Comparison of ENCODE assay signal across 19 cellular contexts in the genomic region with DNA sequence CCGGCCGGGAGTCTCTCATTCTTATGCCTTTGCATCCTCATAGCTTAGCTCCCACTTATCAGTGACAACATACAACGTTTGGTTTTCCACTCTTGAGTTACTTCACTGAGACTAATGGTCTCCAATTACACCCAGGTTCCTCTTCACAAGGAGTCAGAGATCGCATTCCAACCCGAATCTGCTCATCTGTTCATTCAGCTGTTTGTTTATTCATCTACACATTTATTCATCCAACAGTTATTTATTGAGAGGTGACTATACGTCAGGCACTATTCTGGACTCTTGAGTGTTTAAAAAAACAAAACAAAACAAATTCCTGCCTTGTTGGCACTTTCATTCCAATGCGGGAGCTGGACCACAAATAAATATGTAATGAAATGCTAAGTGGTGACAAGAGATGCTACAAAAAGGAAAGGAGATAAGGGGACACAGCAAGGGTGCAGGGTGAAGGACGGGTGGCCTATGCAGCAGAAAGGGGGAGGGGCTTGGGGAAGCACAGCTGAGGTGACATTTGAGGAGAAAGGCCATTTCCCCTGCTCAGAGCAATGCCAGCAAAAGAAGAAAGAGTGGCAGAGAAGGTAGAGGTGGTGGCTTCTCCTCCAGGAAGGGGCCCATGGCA.
DNase-seq lines count a peak whose midpoint lies in the region; TF ChIP-seq lines count a peak whose summit lies in the region.
"Had no signal": no experiment of that assay in that cellular context is flagged by ENCODE, and none has a peak within 500 bp of the region (broad histone marks: within the 10 kb centered on the region; RNA-seq: fewer than 3 reads in every experiment).

No MANE protein-coding gene starts in this region.

- TF ChIP-seq POLR2A in lower leg skin (IDR thresholded peaks at IDR 0.05), result no peak

- WGBS in mesenchymal stem cell, result 39% methylated on average over 6 of the region's 8 CpGs
- 79 to 87% methylated on average over 8 of the region's 8 CpGs for WGBS in lower leg skin, 2 donors
- 59% methylated on average over 8 of the region's 8 CpGs for WGBS in hepatocyte (ENCODE audit: low lambda C conversion rate, missing lambda C conversion rate)

- no peak overlapping the region for H2AFZ ChIP-seq in mesenchymal stem cell (ENCODE audit: low read depth, low read length)
- no peak overlapping the region for H2AFZ ChIP-seq in hepatocyte

- no peak overlapping the region for H3K9ac ChIP-seq in mesenchymal stem cell (ENCODE audit: low read length)
- H3K9ac ChIP-seq: SK-N-SH had no signal

- intact Hi-C loops in lower leg skin (cut with DNase I; ENCODE audit: low total_unique reads), result no loop called here

- H2BK15ac ChIP-seq in mesenchymal stem cell (ENCODE audit: low read depth, poor library complexity, severe bottlenecking), result no peak overlapping the region

- no peak overlapping the region for H3K27ac ChIP-seq in mesenchymal stem cell (ENCODE audit: low read length, poor library complexity, severe bottlenecking)
- H3K27ac ChIP-seq in hepatocyte, result no peak overlapping the region
- H3K27ac ChIP-seq: HL-60, spleen had no signal

- H4K20me1 ChIP-seq in hepatocyte (ENCODE audit: insufficient read depth, poor library complexity, severe bottlenecking), result no peaks in the 10 kb centered on the region

- peaks cover 2% of the 10 kb centered on the region for H3K4me1 ChIP-seq in mesenchymal stem cell (ENCODE audit: control insufficient read depth, insufficient read depth, low read depth, low read length)
- H3K4me1 ChIP-seq in hepatocyte (ENCODE audit: insufficient read depth), result no peaks in the 10 kb centered on the region
- H3K4me1 ChIP-seq: spleen had no signal

- no peak overlapping the region for H3K23ac ChIP-seq in mesenchymal stem cell (ENCODE audit: low read length in 2 of 2)

- H3K9me3 ChIP-seq in mesenchymal stem cell (ENCODE audit: control insufficient read depth, low read length) (no peaks in the 10 kb centered on the region), hepatocyte (ENCODE audit: low read depth) (no peaks in the 10 kb centered on the region)
- H3K9me3 ChIP-seq: SK-N-SH, spleen had no signal

- H2BK5ac ChIP-seq in mesenchymal stem cell (ENCODE audit: low read depth, low read length, poor library complexity, severe bottlenecking), result no peak overlapping the region

- H3K36me3 ChIP-seq in mesenchymal stem cell (ENCODE audit: control insufficient read depth in 1 of 2, insufficient read depth in 2 of 2, low read depth in 1 of 2, low read length in 2 of 2) (no peaks in the 10 kb centered on the region), hepatocyte (replicated peaks; ENCODE audit: insufficient read depth, low read depth) (no peaks in the 10 kb centered on the region)
- H3K36me3 ChIP-seq: spleen had no signal

- no peak overlapping the region for H3K14ac ChIP-seq in mesenchymal stem cell (ENCODE audit: low read length in 2 of 2)

- TF ChIP-seq CTCF in lower leg skin (IDR thresholded peaks at IDR 0.05) (no peak), hepatocyte (IDR thresholded peaks at IDR 0.05; ENCODE audit: poor library complexity) (no peak)

- H3K4me2 ChIP-seq in mesenchymal stem cell (ENCODE audit: low read length, poor library complexity, severe bottlenecking) (no peak overlapping the region), hepatocyte (no peak overlapping the region)
- H3K4me2 ChIP-seq: SK-N-SH had no signal

- H4K8ac ChIP-seq in mesenchymal stem cell (ENCODE audit: low read length), result no peak overlapping the region

- H3K18ac ChIP-seq in mesenchymal stem cell (ENCODE audit: low read depth in 1 of 2, low read length in 2 of 2), result no peak overlapping the region

- H3K9me2 ChIP-seq in hepatocyte (replicated peaks; ENCODE audit: insufficient read depth), result no peaks in the 10 kb centered on the region
- H3K9me2 ChIP-seq: SK-N-SH had no signal

- no peak overlapping the region for H4K91ac ChIP-seq in mesenchymal stem cell (ENCODE audit: low read length)

- H3K4me3 ChIP-seq in mesenchymal stem cell (ENCODE audit: insufficient read depth in 1 of 2, low read depth in 1 of 2, low read length in 2 of 2) (no peak overlapping the region), lower leg skin (ENCODE audit: low read depth, poor library complexity, severe bottlenecking) (no peak overlapping the region), hepatocyte (no peak overlapping the region)
- H3K4me3 ChIP-seq: spleen had no signal

- H3K79me1 ChIP-seq in mesenchymal stem cell (replicated peaks; ENCODE audit: low read length, poor library complexity, severe bottlenecking), result no peaks in the 10 kb centered on the region

- no peaks in the 10 kb centered on the region for H3K27me3 ChIP-seq in mesenchymal stem cell (ENCODE audit: control insufficient read depth in 1 of 2, insufficient read depth in 1 of 2, low read length in 2 of 2)
- H3K27me3 ChIP-seq in hepatocyte, result no peaks in the 10 kb centered on the region
- H3K27me3 ChIP-seq: spleen had no signal

- no peak overlapping the region for H3K4ac ChIP-seq in mesenchymal stem cell (ENCODE audit: low read depth in 1 of 2, low read length in 2 of 2)

- no peaks in the 10 kb centered on the region for H3K79me2 ChIP-seq in hepatocyte

- DNase-seq in COLO668 (lab: John Stamatoyannopoulos, UW; ENCODE audit: unreplicated experiment) (peak; percentile 8), EH (ENCODE audit: low read depth) (peak; percentile 52), NCI-H2171 treated with DMSO at 0.1 percent for 48 hours (lab: John Stamatoyannopoulos, UW) (peak; percentile 84), mesenchymal stem cell (peak; percentile 26), lower leg skin (ENCODE audit: low spot score in 2 of 2) (no peak), NCI-H1930 (lab: John Stamatoyannopoulos, UW) (no peak), hepatocyte (ENCODE audit: low spot score) (no peak)
- DNase-seq: activated CD4-positive, alpha-beta T cell treated with anti-CD3 and anti-CD28 coated beads for 36 hours; activated gamma-delta T cell; C1 segment of cervical spinal cord; naive thymus-derived CD8-positive, alpha-beta T cell; NCI-H1105 treated with DMSO at 0.1 percent for 48 hours; NCI-H748 treated with DMSO at 0.1 percent for 48 hours; RPMI8226; SK-N-SH; spleen; stimulated activated CD4-positive, alpha-beta T cell treated with anti-CD3 and anti-CD28 coated beads, Interleukin-4, amount 100 ng/mL, for 1 hour; T-helper 17 cell had no signal

- H2BK120ac ChIP-seq in mesenchymal stem cell (ENCODE audit: low read depth, low read length), result no peak overlapping the region

- H2AK5ac ChIP-seq in mesenchymal stem cell (ENCODE audit: low read length, severe bottlenecking), result no peak overlapping the region

- H2BK12ac ChIP-seq in mesenchymal stem cell (ENCODE audit: low read length in 2 of 2), result no peak overlapping the region

Comparison
In these comparisons a context has a peak if more than half of its experiments do, and no peak if none do; other contexts are left out.
1. DNase-seq: peak in COLO668 (single experiment), EH (single experiment), NCI-H2171 treated with DMSO at 0.1 percent for 48 hours (single experiment) and mesenchymal stem cell (single experiment); none in lower leg skin (0 of 2), NCI-H1930 (0 of 2) and hepatocyte (single experiment).